In the genomic region with DNA sequence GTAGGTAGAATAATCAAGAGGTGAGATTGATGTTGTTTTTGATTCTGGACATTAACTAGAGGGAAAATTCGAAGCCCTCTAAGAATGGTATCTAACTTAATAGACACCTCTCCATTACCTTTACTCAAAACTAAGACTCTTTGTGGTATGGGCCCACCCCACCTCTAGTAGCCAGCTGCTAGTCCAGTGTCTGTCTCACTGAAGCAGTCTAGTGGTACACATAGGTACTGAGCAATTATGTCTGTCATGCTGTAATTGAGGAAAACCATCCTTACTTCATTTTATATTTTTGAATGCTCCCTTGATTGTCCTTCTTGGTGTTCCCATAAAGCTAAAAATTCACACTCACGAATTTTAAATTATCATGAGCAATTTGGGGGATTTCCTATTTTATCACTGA, we compare ENCODE assay signal across 31 cellular contexts.
"Had no signal": no experiment of that assay in that cellular context is flagged by ENCODE, and none has a peak within 500 bp of the region (broad histone marks: within the 10 kb centered on the region; RNA-seq: fewer than 3 reads in every experiment).

No MANE protein-coding gene starts in this region.

- H3K27me3 ChIP-seq: dorsolateral prefrontal cortex, gastroesophageal sphincter, pancreas, sigmoid colon, stomach, thyroid gland, upper lobe of left lung, vagina had no signal

- H3K36me3 ChIP-seq: pancreas, prostate gland, sigmoid colon, thyroid gland, upper lobe of left lung, vagina had no signal

- H3K9me3 Mint-ChIP-seq: activated naive CD4-positive, alpha-beta T cell treated with anti-CD3 and anti-CD28 coated beads, Interleukin-2, amount 50 U/mL, for 24 hours; activated T-helper 2 cell treated with anti-CD3 and anti-CD28 coated beads, Interferon-gamma antibody, Interleukin-2, Interleukin-4, amounts not matched to agents 10 μg/mL and 5 μg/mL and 100 μg/mL, durations not matched to agents 14 hours and 24 hours and 36 hours; naive B cell; stimulated activated naive B cell treated with anti-CD40 and anti-IgM and Interleukin-4, amounts not matched to agents 10 μg/mL and 1 μg/mL and 100 μg/mL, for 72 hours had no signal

- DNase-seq: activated CD4-positive, alpha-beta T cell treated with anti-CD3 and anti-CD28 coated beads for 1 hour; activated CD8-positive, alpha-beta memory T cell treated with anti-CD3 and anti-CD28 coated beads, Interleukin-2, amount 10 ng/mL, durations not matched to agents 7 days and 5 days; activated CD8-positive, alpha-beta T cell treated with anti-CD3 and anti-CD28 coated beads, Interleukin-2, amount 10 ng/mL, durations not matched to agents 7 days and 5 days; activated T-cell treated with anti-CD3 and anti-CD28 coated beads, Interleukin-2, amount 50 U/mL, for 48 hours; cerebellar nuclear complex; dorsolateral prefrontal cortex; effector memory CD4-positive, alpha-beta T cell; head of caudate nucleus; hippocampal formation; left cardiac atrium; left ventricle myocardium superior; naive B cell; nucleus accumbens; pancreas; retina; sigmoid colon; small intestine; stimulated activated CD4-positive, alpha-beta T cell treated with anti-CD3 and anti-CD28 coated beads, Interleukin-4, amount 100 ng/mL, for 4 hours; stimulated activated CD8-positive, alpha-beta memory T cell treated with anti-CD3 and anti-CD28 coated beads, Interleukin-4, amount 100 ng/mL, for 48 hours; stimulated activated naive B cell treated with anti-CD40 and anti-IgM and Interleukin-4, amounts not matched to agents 10 μg/mL and 1 μg/mL and 100 μg/mL, for 72 hours; stomach; T-helper 17 cell; T1000; thyroid gland; upper lobe of left lung had no signal

- ATAC-seq: activated CD8-positive, alpha-beta memory T cell treated with anti-CD3 and anti-CD28 coated beads, Interleukin-2, amount 10 ng/mL, durations not matched to agents 7 days and 5 days; activated CD8-positive, alpha-beta T cell treated with anti-CD3 and anti-CD28 coated beads, Interleukin-2, amount 10 ng/mL, durations not matched to agents 7 days and 5 days; gastroesophageal sphincter; left cardiac atrium; left ventricle myocardium superior; pancreas; stimulated activated naive B cell treated with anti-CD40 and anti-IgM and Interleukin-4, amounts not matched to agents 10 μg/mL and 1 μg/mL and 100 μg/mL, for 72 hours; T-helper 17 cell had no signal

- H3K4me3 Mint-ChIP-seq: activated CD8-positive, alpha-beta memory T cell treated with anti-CD3 and anti-CD28 coated beads, Interleukin-2, amount 10 ng/mL, durations not matched to agents 7 days and 5 days; activated CD8-positive, alpha-beta T cell treated with anti-CD3 and anti-CD28 coated beads, Interleukin-2, amount 10 ng/mL, durations not matched to agents 7 days and 5 days; activated naive CD4-positive, alpha-beta T cell treated with anti-CD3 and anti-CD28 coated beads, Interleukin-2, amount 50 U/mL, for 24 hours; stimulated activated naive B cell treated with anti-CD40 and anti-IgM and Interleukin-4, amounts not matched to agents 10 μg/mL and 1 μg/mL and 100 μg/mL, for 72 hours; T-helper 17 cell had no signal

- H3K4me1 ChIP-seq: gastroesophageal sphincter, pancreas, prostate gland, sigmoid colon, stomach, upper lobe of left lung, vagina had no signal

- H3K27me3 Mint-ChIP-seq: activated CD8-positive, alpha-beta memory T cell treated with anti-CD3 and anti-CD28 coated beads, Interleukin-2, amount 10 ng/mL, durations not matched to agents 7 days and 5 days; activated naive CD4-positive, alpha-beta T cell treated with anti-CD3 and anti-CD28 coated beads, Interleukin-2, amount 50 U/mL, for 24 hours; T-helper 17 cell had no signal

- H3K4me1 Mint-ChIP-seq: activated CD8-positive, alpha-beta memory T cell treated with anti-CD3 and anti-CD28 coated beads, Interleukin-2, amount 10 ng/mL, durations not matched to agents 7 days and 5 days; activated naive CD4-positive, alpha-beta T cell treated with anti-CD3 and anti-CD28 coated beads, Interleukin-2, amount 50 U/mL, for 24 hours; naive B cell; stimulated activated naive B cell treated with anti-CD40 and anti-IgM and Interleukin-4, amounts not matched to agents 10 μg/mL and 1 μg/mL and 100 μg/mL, for 72 hours; T-helper 17 cell had no signal

- H3K27ac ChIP-seq: coronary artery, dorsolateral prefrontal cortex, gastroesophageal sphincter, pancreas, prostate gland, sigmoid colon, stomach, thyroid gland, upper lobe of left lung, vagina had no signal

- H3K27ac Mint-ChIP-seq: activated CD8-positive, alpha-beta memory T cell treated with anti-CD3 and anti-CD28 coated beads, Interleukin-2, amount 10 ng/mL, durations not matched to agents 7 days and 5 days; activated CD8-positive, alpha-beta T cell treated with anti-CD3 and anti-CD28 coated beads, Interleukin-2, amount 10 ng/mL, durations not matched to agents 7 days and 5 days; activated naive CD4-positive, alpha-beta T cell treated with anti-CD3 and anti-CD28 coated beads, Interleukin-2, amount 50 U/mL, for 24 hours; activated T-helper 2 cell treated with anti-CD3 and anti-CD28 coated beads, Interferon-gamma antibody, Interleukin-2, Interleukin-4, amounts not matched to agents 10 μg/mL and 5 μg/mL and 100 μg/mL, durations not matched to agents 14 hours and 24 hours and 36 hours; naive B cell; stimulated activated naive B cell treated with anti-CD40 and anti-IgM and Interleukin-4, amounts not matched to agents 10 μg/mL and 1 μg/mL and 100 μg/mL, for 72 hours; T-helper 17 cell had no signal

- H3K36me3 Mint-ChIP-seq: activated CD8-positive, alpha-beta memory T cell treated with anti-CD3 and anti-CD28 coated beads, Interleukin-2, amount 10 ng/mL, durations not matched to agents 7 days and 5 days; activated naive CD4-positive, alpha-beta T cell treated with anti-CD3 and anti-CD28 coated beads, Interleukin-2, amount 50 U/mL, for 24 hours; naive B cell; stimulated activated naive B cell treated with anti-CD40 and anti-IgM and Interleukin-4, amounts not matched to agents 10 μg/mL and 1 μg/mL and 100 μg/mL, for 72 hours had no signal

- H3K9me3 ChIP-seq: gastroesophageal sphincter, pancreas, prostate gland, sigmoid colon, stomach, thyroid gland, upper lobe of left lung, vagina had no signal

- H3K4me3 ChIP-seq: coronary artery, dorsolateral prefrontal cortex, gastroesophageal sphincter, pancreas, prostate gland, sigmoid colon, stomach, thyroid gland, upper lobe of left lung, vagina had no signal
